Comparison of ENCODE assay signal across 13 cellular contexts in genomic region chr4:23162275-23162674, GRCh38.
A peak's percentile ranks its signal among the peaks of the same experiment; 100 is the strongest.
DNase-seq lines count a peak whose midpoint lies in the region; ATAC-seq, FAIRE-seq and TF ChIP-seq lines count a peak whose summit lies in the region.
"Had no signal": no experiment of that assay in that cellular context is flagged by ENCODE, and none has a peak within 500 bp of the region (broad histone marks: within the 10 kb centered on the region; RNA-seq: fewer than 3 reads in every experiment).

No MANE protein-coding gene starts in this region.

- no peak overlapping the region for H2BK5ac ChIP-seq in IMR-90 (ENCODE audit: low read depth, low read length, poor library complexity, severe bottlenecking)

- H3K9ac ChIP-seq in IMR-90 (ENCODE audit: low read depth, low read length) (no peak overlapping the region), endodermal cell (ENCODE audit: extremely low read depth, low read length, poor library complexity, severe bottlenecking) (no peak overlapping the region), neural progenitor cell (no peak overlapping the region)
- H3K9ac ChIP-seq: BLaER1 treated with 17β-estradiol and CSF1 and Interleukin-3, amounts not matched to agents 10 nM and 100 nM had no signal

- H3K27ac Mint-ChIP-seq in endodermal cell (no peak overlapping the region), neural progenitor cell (no peak overlapping the region)
- H3K27ac Mint-ChIP-seq: CD4-positive, CD25-positive, alpha-beta regulatory T cell; HFFc6 had no signal

- in situ Hi-C loops in IMR-90 (cut with MboI; ENCODE audit: low sequenced_read_pairs) = no loop called here

- H3K18ac ChIP-seq in IMR-90 (ENCODE audit: low read depth, low read length) = no peak overlapping the region

- dilution Hi-C loops in IMR-90 (cut with HindIII; ENCODE audit: low sequenced_read_pairs, unreplicated experiment) = no loop called here

- CTCF ChIA-PET in A549 (lab: Yijun Ruan, JAX) = no interaction called here
- CTCF ChIA-PET in IMR-90 (lab: Yijun Ruan, JAX) = interaction anchor here (0.8 kb wide), 1 partner anchor 27 kb away, joined by 3 read pairs; no protein-coding TSS in a partner anchor

- intact Hi-C loops in IMR-90 (cut with micrococcal nuclease) = no loop called here

- H2AFZ ChIP-seq in IMR-90 (replicated peaks; ENCODE audit: low read length, poor library complexity) = no peak overlapping the region
- no peak overlapping the region for H2AFZ ChIP-seq in neural progenitor cell (replicated peaks)

- H3K23ac ChIP-seq in IMR-90 (ENCODE audit: low read depth, low read length) = no peak overlapping the region

- no peak for FAIRE-seq in A549 (lab: Jason Lieb, UNC)

- no peak overlapping the region for H3K56ac ChIP-seq in IMR-90 (ENCODE audit: extremely low read depth, insufficient read depth, low read length)

- no peak overlapping the region for H2BK120ac ChIP-seq in IMR-90 (ENCODE audit: low read depth, low read length)

- no peak overlapping the region for H3K14ac ChIP-seq in IMR-90 (replicated peaks; ENCODE audit: low read depth, low read length)

- H3K79me2 ChIP-seq in neural progenitor cell (ENCODE audit: low read depth) = no peaks in the 10 kb centered on the region

- H3K4me1 ChIP-seq in A549 (no peaks in the 10 kb centered on the region), IMR-90 (ENCODE audit: control insufficient read depth, insufficient read depth, low read length) (no peaks in the 10 kb centered on the region), endodermal cell (ENCODE audit: control insufficient read depth, insufficient read depth, low read length) (no peaks in the 10 kb centered on the region), neural progenitor cell (peaks cover 38% of the 10 kb centered on the region)
- H3K4me1 ChIP-seq: BLaER1 treated with 17β-estradiol and CSF1 and Interleukin-3, amounts not matched to agents 10 nM and 100 nM had no signal

- DNase-seq in A549 (ENCODE audit: low read depth in 1 of 2, low spot score in 1 of 2) = no peak
- DNase-seq in IMR-90 = no peak
- no peak for DNase-seq in endodermal cell
- DNase-seq in neural progenitor cell (ENCODE audit: low spot score) = no peak
- DNase-seq in NOMO-1 treated with DMSO at 0.1 percent for 48 hours (lab: John Stamatoyannopoulos, UW; ENCODE audit: unreplicated experiment) = no peak
- DNase-seq in inferior parietal cortex (ENCODE audit: extremely low spot score) = no peak
- DNase-seq in germinal center (ENCODE audit: low spot score) = no peak
- DNase-seq: 8988T; ACHN; CD4-positive, CD25-positive, alpha-beta regulatory T cell; HCEC 1CT; HFFc6 had no signal

- TF ChIP-seq POLR2A in A549 (IDR thresholded peaks at IDR 0.05; ENCODE audit: low read length) (no peak), IMR-90 (IDR thresholded peaks at IDR 0.05; ENCODE audit: low read depth, low read length) (no peak)

- ATAC-seq in A549 = no peak
- no peak for ATAC-seq in IMR-90 (ENCODE audit: low read depth)

- H4K5ac ChIP-seq in IMR-90 (ENCODE audit: low read depth, low read length) = no peak overlapping the region

- TF ChIP-seq EP300 in A549 (IDR thresholded peaks at IDR 0.05) = no peak

- no peak overlapping the region for H4K8ac ChIP-seq in IMR-90 (ENCODE audit: low read depth in 2 of 2, low read length in 2 of 2)

- BruUV-seq in IMR-90 (replicated peaks; lab: Mats Ljungman, UMichigan) = no TSS peak

- H2AK9ac ChIP-seq in IMR-90 (replicated peaks; ENCODE audit: low read depth, low read length, poor library complexity) = no peak overlapping the region

- TF ChIP-seq RAD21 in A549 (conservative IDR thresholded peaks at IDR 0.05 in 1 of 2, IDR thresholded peaks at IDR 0.05 in 1 of 2) = no peak
- TF ChIP-seq RAD21 in IMR-90 (IDR thresholded peaks at IDR 0.05; ENCODE audit: low read length) = no peak

- peaks cover 1% of the 10 kb centered on the region for H3K9me3 Mint-ChIP-seq in endodermal cell
- H3K9me3 Mint-ChIP-seq in neural progenitor cell = peaks cover 13% of the 10 kb centered on the region

- no peaks in the 10 kb centered on the region for H3K36me3 Mint-ChIP-seq in endodermal cell (ENCODE audit: low read depth)
- H3K36me3 Mint-ChIP-seq in neural progenitor cell = peaks cover 1% of the 10 kb centered on the region
- H3K36me3 Mint-ChIP-seq: CD4-positive, CD25-positive, alpha-beta regulatory T cell had no signal

- H3K4me3 Mint-ChIP-seq in endodermal cell = no peak overlapping the region
- H3K4me3 Mint-ChIP-seq in neural progenitor cell = no peak overlapping the region
- H3K4me3 Mint-ChIP-seq: CD4-positive, CD25-positive, alpha-beta regulatory T cell; HFFc6 had no signal

- no peak overlapping the region for H2AK5ac ChIP-seq in IMR-90 (ENCODE audit: low read depth, low read length)

- no peaks in the 10 kb centered on the region for H3K9me1 ChIP-seq in IMR-90 (ENCODE audit: insufficient read depth, low read length)

- H2BK15ac ChIP-seq in IMR-90 (ENCODE audit: low read depth, low read length) = no peak overlapping the region

- WGBS in A549 (ENCODE audit: missing lambda C conversion rate) = 39% methylated on average over 2 of the region's 2 CpGs
- WGBS in IMR-90 (ENCODE audit: extremely low coverage in 2 of 2, insufficient read length in 1 of 2), 2 experiments = no CpG with 5 or more reads among the region's 2 CpGs
- WGBS in endodermal cell (ENCODE audit: insufficient coverage in 1 of 2, insufficient read length in 1 of 2), 2 experiments = 73 to 90% methylated on average over 2 of the region's 2 CpGs

- H3K4ac ChIP-seq in IMR-90 (ENCODE audit: low read depth, low read length) = no peak overlapping the region

- no peaks in the 10 kb centered on the region for H3K79me1 ChIP-seq in IMR-90 (ENCODE audit: low read depth in 1 of 2, low read length in 2 of 2)

- H3F3A ChIP-seq in neural progenitor cell (ENCODE audit: low read depth) = peaks cover 26% of the 10 kb centered on the region

- POLR2A ChIA-PET in A549 (lab: Yijun Ruan, JAX) (no interaction called here), IMR-90 (lab: Charles Lee; ENCODE audit: unreplicated experiment) (no interaction called here)

- H3K27me3 Mint-ChIP-seq in endodermal cell (ENCODE audit: insufficient read depth) (no peaks in the 10 kb centered on the region), neural progenitor cell (ENCODE audit: insufficient read depth, low read depth) (peaks cover 6% of the 10 kb centered on the region)
- H3K27me3 Mint-ChIP-seq: CD4-positive, CD25-positive, alpha-beta regulatory T cell had no signal

- H2BK20ac ChIP-seq in IMR-90 (ENCODE audit: low read depth, low read length) = no peak overlapping the region

- H3K27ac ChIP-seq in A549 = no peak overlapping the region
- no peak overlapping the region for H3K27ac ChIP-seq in IMR-90 (ENCODE audit: insufficient read depth, low read length)
- H3K27ac ChIP-seq in endodermal cell (ENCODE audit: low read depth, low read length) = peak overlapping the region; percentile 74
- H3K27ac ChIP-seq in neural progenitor cell = no peak overlapping the region
- H3K27ac ChIP-seq: BLaER1 treated with 17β-estradiol and CSF1 and Interleukin-3, amounts not matched to agents 10 nM and 100 nM had no signal

- no peaks in the 10 kb centered on the region for H3K36me3 ChIP-seq in IMR-90 (ENCODE audit: control insufficient read depth, insufficient read depth, low read length)
- no peaks in the 10 kb centered on the region for H3K36me3 ChIP-seq in endodermal cell (ENCODE audit: control insufficient read depth, insufficient read depth, low read length)
- H3K36me3 ChIP-seq in neural progenitor cell = no peaks in the 10 kb centered on the region
- H3K36me3 ChIP-seq: BLaER1 treated with 17β-estradiol and CSF1 and Interleukin-3, amounts not matched to agents 10 nM and 100 nM had no signal

- no peak overlapping the region for H4K91ac ChIP-seq in IMR-90 (ENCODE audit: insufficient read depth, low read depth, low read length)

- no peak for TF ChIP-seq CTCF in A549 (IDR thresholded peaks at IDR 0.05)
- TF ChIP-seq CTCF in IMR-90 (conservative IDR thresholded peaks at IDR 0.05; ENCODE audit: low read depth, low read length) = no peak
- TF ChIP-seq CTCF in endodermal cell (conservative IDR thresholded peaks at IDR 0.05) = no peak
- TF ChIP-seq CTCF in neural progenitor cell (IDR thresholded peaks at IDR 0.05) = no peak

- H3K4me3 ChIP-seq in A549 = no peak overlapping the region
- H3K4me3 ChIP-seq in IMR-90 (ENCODE audit: insufficient read depth, low read depth, low read length) = no peak overlapping the region
- H3K4me3 ChIP-seq in endodermal cell (ENCODE audit: low read length) = no peak overlapping the region
- H3K4me3 ChIP-seq in neural progenitor cell = peak overlapping the region; percentile 23
- H3K4me3 ChIP-seq: BLaER1 treated with 17β-estradiol and CSF1 and Interleukin-3, amounts not matched to agents 10 nM and 100 nM had no signal

- peaks cover 10% of the 10 kb centered on the region for H3K4me1 Mint-ChIP-seq in endodermal cell
- peaks cover 55% of the 10 kb centered on the region for H3K4me1 Mint-ChIP-seq in neural progenitor cell
- H3K4me1 Mint-ChIP-seq: CD4-positive, CD25-positive, alpha-beta regulatory T cell had no signal

- H3K4me2 ChIP-seq in A549 (no peak overlapping the region), IMR-90 (ENCODE audit: low read depth, low read length) (no peak overlapping the region), neural progenitor cell (peak overlapping the region; percentile 77)
- H3K4me2 ChIP-seq: BLaER1 treated with 17β-estradiol and CSF1 and Interleukin-3, amounts not matched to agents 10 nM and 100 nM had no signal

- H3K9me3 ChIP-seq in A549 (no peaks in the 10 kb centered on the region), IMR-90 (ENCODE audit: control insufficient read depth, insufficient read depth, low read length) (no peaks in the 10 kb centered on the region), endodermal cell (ENCODE audit: control insufficient read depth, low read length) (no peaks in the 10 kb centered on the region), neural progenitor cell (ENCODE audit: low read depth) (no peaks in the 10 kb centered on the region)

- no peaks in the 10 kb centered on the region for H4K20me1 ChIP-seq in IMR-90 (ENCODE audit: insufficient read depth, low read length)
- H4K20me1 ChIP-seq in neural progenitor cell (ENCODE audit: low read depth) = peaks cover 15% of the 10 kb centered on the region
- H4K20me1 ChIP-seq: BLaER1 treated with 17β-estradiol and CSF1 and Interleukin-3, amounts not matched to agents 10 nM and 100 nM had no signal

- H3K27me3 ChIP-seq in IMR-90 (ENCODE audit: control insufficient read depth, insufficient read depth, low read length) (no peaks in the 10 kb centered on the region), endodermal cell (ENCODE audit: control insufficient read depth, insufficient read depth, low read length, poor library complexity, severe bottlenecking) (no peaks in the 10 kb centered on the region), neural progenitor cell (peaks cover 36% of the 10 kb centered on the region)
- H3K27me3 ChIP-seq: BLaER1 treated with 17β-estradiol and CSF1 and Interleukin-3, amounts not matched to agents 10 nM and 100 nM had no signal

TF ChIP-seq in A549, 52 proteins besides CTCF, POLR2A, EP300 and RAD21 (continues in another document):
- TF ChIP-seq FOXS1 (CRISPR knock-in tag; IDR thresholded peaks at IDR 0.05) = no peak
- TF ChIP-seq KDM5A (IDR thresholded peaks at IDR 0.05) = no peak
- TF ChIP-seq MAFK (IDR thresholded peaks at IDR 0.05; ENCODE audit: partially characterized antibody) = peak; percentile 52

TF ChIP-seq in IMR-90, 13 proteins besides CTCF, POLR2A, EP300 and RAD21:
- TF ChIP-seq MAFK (IDR thresholded peaks at IDR 0.05; ENCODE audit: low read depth, low read length) = peak; percentile 74
- no peak for TF ChIP-seq MXI1 (IDR thresholded peaks at IDR 0.05; ENCODE audit: borderline replicate concordance, low read depth, low read length)
